In genomic region chr5:112161392-112161748, GRCh38 we compare ENCODE assay signal across 8 cellular contexts.
A peak's percentile ranks its signal among the peaks of the same experiment; 100 is the strongest.
DNase-seq lines count a peak whose midpoint lies in the region; ATAC-seq, FAIRE-seq and TF ChIP-seq lines count a peak whose summit lies in the region.

No MANE protein-coding gene starts in this region.

- intact Hi-C loops in pancreas (cut with DNase I), result no loop called here

- peak overlapping the region; percentile 51 for H3K27ac ChIP-seq in DOHH2 (ENCODE audit: low read depth, low read length)
- peak overlapping the region; percentile 49; the same call in 1 of the 2 replicates for H3K27ac ChIP-seq in OCI-LY3 (ENCODE audit: low read length)
- peak overlapping the region; percentile 59 for H3K27ac ChIP-seq in epithelial cell of prostate
- H3K27ac ChIP-seq in pancreas, result peak overlapping the region in 3 of 4 donors; percentile 60 to 75 (median 72)

- H3K4me1 ChIP-seq in DOHH2 (ENCODE audit: control insufficient read depth, low read length) (peaks cover 19% of the 10 kb centered on the region), OCI-LY3 (ENCODE audit: low read length) (peaks cover 10% of the 10 kb centered on the region), pancreas (peaks cover 5 to 13% (median 11%) of the 10 kb centered on the region in 3 donors)

- peaks cover 51% of the 10 kb centered on the region for H3F3A ChIP-seq in DOHH2 (ENCODE audit: control insufficient read depth, insufficient read depth)

- no peak overlapping the region for H2AFZ ChIP-seq in OCI-LY3 (ENCODE audit: low read depth, low read length)

- H3K27me3 ChIP-seq in DOHH2 (ENCODE audit: control insufficient read depth, low read length), result peaks cover 9% of the 10 kb centered on the region
- H3K27me3 ChIP-seq in OCI-LY3 (ENCODE audit: low read depth, low read length), result no peaks in the 10 kb centered on the region
- H3K27me3 ChIP-seq in pancreas, result no peaks in the 10 kb centered on the region

- TF ChIP-seq CTCF in DOHH2 (IDR thresholded peaks at IDR 0.05; ENCODE audit: low read depth, low read length, poor library complexity, severe bottlenecking) (no peak), OCI-LY3 (IDR thresholded peaks at IDR 0.05; ENCODE audit: low read depth, low read length) (no peak), pancreas (IDR thresholded peaks at IDR 0.05) (no peak)

- H3K9me2 ChIP-seq in DOHH2 (replicated peaks; ENCODE audit: control insufficient read depth, low read length), result no peaks in the 10 kb centered on the region

- DNase-seq in epithelial cell of prostate (ENCODE audit: low read depth, low spot score), result no peak
- DNase-seq in pancreas, result no peak
- no peak for DNase-seq in NCI-H226
- DNase-seq in NCI-H1930 (lab: John Stamatoyannopoulos, UW), result no peak
- no peak for DNase-seq in SW480 (ENCODE audit: low spot score)

- H3K4me3 ChIP-seq in DOHH2 (ENCODE audit: low read length) (peak overlapping the region; percentile 90), OCI-LY3 (ENCODE audit: low read length) (peak overlapping the region; percentile 96), pancreas (peak overlapping the region; percentile 51 to 94 (median 84))

- H3K79me2 ChIP-seq in DOHH2 (ENCODE audit: control insufficient read depth, low read length) (peaks cover 26% of the 10 kb centered on the region), OCI-LY3 (ENCODE audit: low read length) (peaks cover 21% of the 10 kb centered on the region)

- no peak for FAIRE-seq in pancreas (lab: Jason Lieb, UNC)

- H3K9me3 ChIP-seq in DOHH2 (ENCODE audit: control insufficient read depth, insufficient read depth, low read length), result no peaks in the 10 kb centered on the region
- no peaks in the 10 kb centered on the region for H3K9me3 ChIP-seq in OCI-LY3 (ENCODE audit: insufficient read depth, low read length)
- no peaks in the 10 kb centered on the region for H3K9me3 ChIP-seq in pancreas

- ATAC-seq in pancreas (peak in 3 of 4 donors; percentile 1 to 3 (median 2)), GM18861 (IDR thresholded peaks at IDR 0.05; ENCODE audit: unreplicated experiment) (no peak)

- H3K9ac ChIP-seq in OCI-LY3 (ENCODE audit: low read length), result peak overlapping the region; percentile 94

- H4K20me1 ChIP-seq in DOHH2 (ENCODE audit: control insufficient read depth, insufficient read depth, low read depth, low read length), result peaks cover 23% of the 10 kb centered on the region
- H4K20me1 ChIP-seq in OCI-LY3 (ENCODE audit: insufficient read depth, low read length), result peaks cover 10% of the 10 kb centered on the region; the same call in 1 of the 2 replicates

- WGBS in pancreas, 2 donors, result 0 to 1% methylated on average over 8 of the region's 8 CpGs

- H3K36me3 ChIP-seq in DOHH2 (ENCODE audit: control insufficient read depth, low read length) (peaks cover 57% of the 10 kb centered on the region), OCI-LY3 (replicated peaks; ENCODE audit: low read depth, low read length) (peaks cover 35% of the 10 kb centered on the region), pancreas (peaks cover 0 to 43% (median 22%) of the 10 kb centered on the region in 3 donors)

- H3K4me2 ChIP-seq in DOHH2 (ENCODE audit: low read length), result peak overlapping the region; percentile 83
- peak overlapping the region; percentile 92 for H3K4me2 ChIP-seq in OCI-LY3 (ENCODE audit: low read length)
